ENCODE assay signal across 8 cellular contexts in the genomic region with DNA sequence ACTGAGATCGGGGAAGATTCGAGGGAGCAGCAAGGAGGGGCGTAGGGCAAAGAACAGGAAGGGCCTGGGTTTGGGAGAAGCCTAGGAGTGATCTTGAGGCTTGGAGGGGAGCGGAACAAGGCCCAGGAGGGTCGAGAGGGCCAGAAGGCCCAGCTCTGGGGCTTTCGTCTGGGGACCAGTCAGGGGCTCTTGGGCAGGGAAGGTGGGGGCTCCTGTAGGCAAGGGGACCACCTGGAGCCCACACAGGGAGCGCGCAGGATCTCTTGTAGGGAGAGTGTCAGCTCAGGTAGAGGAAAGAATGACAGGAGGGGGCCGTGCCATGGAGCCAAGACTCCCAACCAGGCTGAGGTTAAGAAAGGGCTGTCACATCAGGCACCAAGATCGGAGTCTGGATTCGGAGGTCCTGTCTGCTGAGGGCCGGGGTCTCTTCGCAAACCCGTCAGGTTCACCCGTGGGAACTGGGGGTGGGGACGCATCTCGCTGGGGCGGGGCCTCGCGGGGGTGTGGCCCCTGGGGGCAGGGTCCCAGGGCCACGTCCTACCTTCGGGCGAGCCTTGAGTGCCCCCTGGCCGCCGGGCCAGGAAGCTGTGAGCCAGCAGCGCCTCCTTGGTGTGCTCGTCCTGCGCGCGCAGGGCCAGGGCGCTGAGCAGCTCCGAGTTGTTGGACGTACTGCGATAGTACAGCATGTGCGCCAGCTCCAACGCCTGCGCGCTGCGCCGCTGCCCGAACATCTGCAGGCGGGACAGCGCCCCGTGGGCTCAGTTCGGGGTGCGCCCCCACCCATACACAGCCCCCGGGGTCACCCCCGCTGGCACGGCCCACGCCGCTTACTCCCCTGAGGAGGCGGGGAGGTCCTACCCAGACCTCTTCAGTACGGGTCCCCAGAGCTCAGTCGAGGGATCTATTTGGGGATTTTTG. TPM values are rescaled to one million over a fixed set of nuclear protein-coding genes. Genes with fewer than 3 reads are reported as not detected.
DNase-seq lines count a peak whose midpoint lies in the region; ATAC-seq lines count a peak whose summit lies in the region.

No MANE protein-coding gene starts in this region.

- peaks cover 53% of the 10 kb centered on the region for H3K4me1 Mint-ChIP-seq in activated CD4-positive, alpha-beta memory T cell treated with anti-CD3 and anti-CD28 coated beads, Interleukin-2, amount 10 ng/mL, durations not matched to agents 7 days and 5 days

- POLR2A ChIA-PET in activated CD4-positive, alpha-beta memory T cell treated with anti-CD3 and anti-CD28 coated beads, Interleukin-2, amount 10 ng/mL, durations not matched to agents 7 days and 5 days (lab: Charles Lee) = interaction anchor here (0.5 to 7.1 kb wide), 22 partner anchors 12 to 1221 kb away, joined by 3 to 265 read pairs (median 4); partner anchors contain the start of genes CARD8, EMP3, KDELR1 and SYNGR4

- peak overlapping the region; percentile 21 for H3K4me3 ChIP-seq in ectodermal cell (ENCODE audit: insufficient read depth, low read depth, low read length)

- CTCF ChIA-PET in activated CD4-positive, alpha-beta memory T cell treated with anti-CD3 and anti-CD28 coated beads, Interleukin-2, amount 10 ng/mL, durations not matched to agents 7 days and 5 days (lab: Charles Lee) = interaction anchor here (0.6 to 4.6 kb wide), 26 partner anchors 13 to 464 kb away, joined by 3 to 342 read pairs (median 5); partner anchors contain the start of genes EMP3, GRWD1, KDELR1 and SYNGR4

- peak overlapping the region; percentile 95 for H3K27ac Mint-ChIP-seq in activated CD4-positive, alpha-beta memory T cell treated with anti-CD3 and anti-CD28 coated beads, Interleukin-2, amount 10 ng/mL, durations not matched to agents 7 days and 5 days

- peak; percentile 83 to 90 for DNase-seq in AML-193 (lab: John Stamatoyannopoulos, UW)
- peak; percentile 80 for DNase-seq in NCI-H526 treated with DMSO at 0.1 percent for 48 hours (lab: John Stamatoyannopoulos, UW)
- DNase-seq in activated CD4-positive, alpha-beta memory T cell treated with anti-CD3 and anti-CD28 coated beads, Interleukin-2, amount 10 ng/mL, durations not matched to agents 7 days and 5 days = peak; percentile 95
- DNase-seq in medulla oblongata (ENCODE audit: extremely low spot score) = peak; percentile 90
- peak; percentile 85 to 89 (median 87) for DNase-seq in stimulated activated CD4-positive, alpha-beta T cell treated with anti-CD3 and anti-CD28 coated beads, TNF-alpha, amount 100 ng/mL, for 4 hours (ENCODE audit: low read depth in 3 of 3)

- H3K27ac ChIP-seq in ectodermal cell (ENCODE audit: insufficient read depth, low read depth, low read length, poor library complexity, severe bottlenecking) = no peak overlapping the region

- H3K9me3 ChIP-seq in ectodermal cell (ENCODE audit: control insufficient read depth, low read length) = no peaks in the 10 kb centered on the region

- peaks cover 5% of the 10 kb centered on the region for H3K27me3 ChIP-seq in ectodermal cell (ENCODE audit: control insufficient read depth, insufficient read depth, low read length, poor library complexity, severe bottlenecking)

- ATAC-seq in GM19043 (IDR thresholded peaks at IDR 0.05; ENCODE audit: low read depth, unreplicated experiment) = peak; percentile 52
- peak; percentile 46 for ATAC-seq in HG03442 (IDR thresholded peaks at IDR 0.05; ENCODE audit: unreplicated experiment)

- H3K9me3 Mint-ChIP-seq in activated CD4-positive, alpha-beta memory T cell treated with anti-CD3 and anti-CD28 coated beads, Interleukin-2, amount 10 ng/mL, durations not matched to agents 7 days and 5 days = no peaks in the 10 kb centered on the region

- H3K36me3 Mint-ChIP-seq in activated CD4-positive, alpha-beta memory T cell treated with anti-CD3 and anti-CD28 coated beads, Interleukin-2, amount 10 ng/mL, durations not matched to agents 7 days and 5 days (ENCODE audit: low read depth) = peaks cover 38% of the 10 kb centered on the region

- H3K27me3 Mint-ChIP-seq in activated CD4-positive, alpha-beta memory T cell treated with anti-CD3 and anti-CD28 coated beads, Interleukin-2, amount 10 ng/mL, durations not matched to agents 7 days and 5 days = no peaks in the 10 kb centered on the region

- no peaks in the 10 kb centered on the region for H3K36me3 ChIP-seq in ectodermal cell (ENCODE audit: control insufficient read depth, insufficient read depth, low read length)

- peak overlapping the region; percentile 96 for H3K4me3 Mint-ChIP-seq in activated CD4-positive, alpha-beta memory T cell treated with anti-CD3 and anti-CD28 coated beads, Interleukin-2, amount 10 ng/mL, durations not matched to agents 7 days and 5 days

- peaks cover 10% of the 10 kb centered on the region for H3K4me1 ChIP-seq in ectodermal cell (ENCODE audit: control insufficient read depth, insufficient read depth, low read length)

- WGBS in ectodermal cell, 2 experiments = 12 to 13% methylated on average over 54 of the region's 54 CpGs

RNA-seq across cellular contexts. Expression of gene EMP3, which starts 8.4 kb away (rescaled TPM):
- 100 to 1,000 TPM; 418 to 447 TPM for total RNA-seq in activated CD4-positive, alpha-beta memory T cell treated with anti-CD3 and anti-CD28 coated beads, Interleukin-2, amount 10 ng/mL, durations not matched to agents 7 days and 5 days
- 50.1 TPM for polyA plus RNA-seq in ectodermal cell (2013, experiment 1 of 4)
- 39.3 TPM for polyA plus RNA-seq in ectodermal cell (2013, experiment 2 of 4)
- 34.5 TPM for polyA plus RNA-seq in ectodermal cell (2013, experiment 3 of 4)
- polyA plus RNA-seq in ectodermal cell (2013, experiment 4 of 4) = 36.3 TPM

RNA-seq across cellular contexts. Expression of gene TMEM143, which starts 30.0 kb away (rescaled TPM):
- total RNA-seq in activated CD4-positive, alpha-beta memory T cell treated with anti-CD3 and anti-CD28 coated beads, Interleukin-2, amount 10 ng/mL, durations not matched to agents 7 days and 5 days = 10 to 100 TPM; 17.4 to 18.2 TPM
- 12.2 TPM for polyA plus RNA-seq in ectodermal cell (2013, experiment 1 of 4)
- 14.1 TPM for polyA plus RNA-seq in ectodermal cell (2013, experiment 2 of 4)
- 9.8 TPM for polyA plus RNA-seq in ectodermal cell (2013, experiment 3 of 4)
- polyA plus RNA-seq in ectodermal cell (2013, experiment 4 of 4) = 12.1 TPM

RNA-seq across cellular contexts. Expression of gene SYNGR4, which starts 30.4 kb away (rescaled TPM):
- total RNA-seq in activated CD4-positive, alpha-beta memory T cell treated with anti-CD3 and anti-CD28 coated beads, Interleukin-2, amount 10 ng/mL, durations not matched to agents 7 days and 5 days = under 1 TPM in 1 of 2 experiments, not detected in 1; 0.28 TPM
- polyA plus RNA-seq in ectodermal cell (2013, experiment 1 of 4) = not detected
- polyA plus RNA-seq in ectodermal cell (2013, experiment 2 of 4) = not detected
- polyA plus RNA-seq in ectodermal cell (2013, experiment 3 of 4) = not detected
- 0.24 TPM for polyA plus RNA-seq in ectodermal cell (2013, experiment 4 of 4)

RNA-seq across cellular contexts. Expression of gene KDELR1, which starts 57.6 kb away (rescaled TPM):
- total RNA-seq in activated CD4-positive, alpha-beta memory T cell treated with anti-CD3 and anti-CD28 coated beads, Interleukin-2, amount 10 ng/mL, durations not matched to agents 7 days and 5 days = 10 to 100 TPM; 91.8 to 94.4 TPM
- polyA plus RNA-seq in ectodermal cell (2013, experiment 1 of 4) = 298 TPM
- 301 TPM for polyA plus RNA-seq in ectodermal cell (2013, experiment 2 of 4)
- 217 TPM for polyA plus RNA-seq in ectodermal cell (2013, experiment 3 of 4)
- polyA plus RNA-seq in ectodermal cell (2013, experiment 4 of 4) = 240 TPM

RNA-seq across cellular contexts. Expression of gene GRIN2D, which starts 59.7 kb away (rescaled TPM):
- total RNA-seq in activated CD4-positive, alpha-beta memory T cell treated with anti-CD3 and anti-CD28 coated beads, Interleukin-2, amount 10 ng/mL, durations not matched to agents 7 days and 5 days = under 1 TPM; 0.18 TPM
- 0.39 TPM for polyA plus RNA-seq in ectodermal cell (2013, experiment 1 of 4)
- 0.52 TPM for polyA plus RNA-seq in ectodermal cell (2013, experiment 2 of 4)
- 0.96 TPM for polyA plus RNA-seq in ectodermal cell (2013, experiment 3 of 4)
- polyA plus RNA-seq in ectodermal cell (2013, experiment 4 of 4) = 0.85 TPM
